Comparison of ENCODE assay signal across 8 cellular contexts in genomic region chr7:148941598-148942280, GRCh38. TPM values are rescaled to one million over a fixed set of nuclear protein-coding genes. Genes with fewer than 3 reads are reported as not detected.
A peak's percentile ranks its signal among the peaks of the same experiment; 100 is the strongest.
DNase-seq lines count a peak whose midpoint lies in the region; ATAC-seq, FAIRE-seq and TF ChIP-seq lines count a peak whose summit lies in the region.

No MANE protein-coding gene starts in this region.

- DNase-seq in CMK (ENCODE audit: low read depth), result peak; percentile 64
- DNase-seq in LoVo (ENCODE audit: low spot score), result peak; percentile 90
- DNase-seq in RWPE1 (ENCODE audit: low spot score), result peak; percentile 53
- peak; percentile 54 for DNase-seq in activated effector memory CD4-positive, alpha-beta T cell treated with Interleukin-2 at 50 U/mL for 16 hours
- peak; percentile 76 for DNase-seq in glutamatergic neuron
- DNase-seq in pancreas, result peak in 5 of 6 donors; percentile 47 to 67 (median 59)
- peak in 1 of 2 donors; percentile 76 for DNase-seq in upper lobe of left lung

- no peak for TF ChIP-seq POLR2A in upper lobe of left lung (IDR thresholded peaks at IDR 0.05)

- H3K4me1 Mint-ChIP-seq in glutamatergic neuron (ENCODE audit: low read depth, unreplicated experiment), result peaks cover 4% of the 10 kb centered on the region

- H3K36me3 ChIP-seq in pancreas (no peaks in the 10 kb centered on the region), upper lobe of left lung (no peaks in the 10 kb centered on the region)

- peaks cover 4 to 8% (median 5%) of the 10 kb centered on the region in 3 donors for H3K4me1 ChIP-seq in pancreas
- peaks cover 7 to 14% (median 12%) of the 10 kb centered on the region in 4 donors for H3K4me1 ChIP-seq in upper lobe of left lung

- peak; percentile 51 for TF ChIP-seq CTCF in RWPE1 (conservative IDR thresholded peaks at IDR 0.05; ENCODE audit: low read depth)
- TF ChIP-seq CTCF in glutamatergic neuron (IDR thresholded peaks at IDR 0.05; ENCODE audit: partially characterized antibody, unreplicated experiment), result peak; percentile 61
- no peak for TF ChIP-seq CTCF in pancreas (IDR thresholded peaks at IDR 0.05)
- peak; percentile 12 to 51 (median 40) for TF ChIP-seq CTCF in upper lobe of left lung (IDR thresholded peaks at IDR 0.05)

- H3K4me3 Mint-ChIP-seq in glutamatergic neuron (ENCODE audit: unreplicated experiment), result peak overlapping the region; percentile 88

- H3K27ac ChIP-seq in RWPE1 (peak overlapping the region; percentile 72), pancreas (peak overlapping the region in 3 of 4 donors; percentile 83 to 93 (median 89)), upper lobe of left lung (peak overlapping the region; percentile 85 to 92 (median 90))

- H3K9me3 ChIP-seq in pancreas (no peaks in the 10 kb centered on the region), upper lobe of left lung (no peaks in the 10 kb centered on the region)

- 5 to 9% methylated on average over 17 of the region's 17 CpGs for WGBS in pancreas, 2 donors
- WGBS in upper lobe of left lung, 2 donors, result 9 to 10% methylated on average over 17 of the region's 17 CpGs

- POLR2A ChIA-PET in RWPE1 (lab: Yijun Ruan, JAX; ENCODE audit: low non-redundant PET), result no interaction called here

- ATAC-seq in GM21619 (IDR thresholded peaks at IDR 0.05; ENCODE audit: unreplicated experiment) (peak; percentile 45), pancreas (peak; percentile 51 to 79 (median 70)), upper lobe of left lung (ENCODE audit: low FRiP score in 2 of 2) (peak; percentile 76 to 85)

- no peaks in the 10 kb centered on the region for H3K27me3 ChIP-seq in pancreas
- H3K27me3 ChIP-seq in upper lobe of left lung, result no peaks in the 10 kb centered on the region

- no peak overlapping the region for H3K27ac Mint-ChIP-seq in glutamatergic neuron (ENCODE audit: unreplicated experiment)

- peaks cover 6% of the 10 kb centered on the region for H3K9me3 Mint-ChIP-seq in glutamatergic neuron (ENCODE audit: unreplicated experiment)

- CTCF ChIA-PET in RWPE1 (lab: Yijun Ruan, JAX), result interaction anchor here (0.6 to 1.1 kb wide), 6 partner anchors 21 to 437 kb away, joined by 3 to 5 read pairs (median 4); no protein-coding TSS in a partner anchor

- peaks cover 4% of the 10 kb centered on the region for H3K27me3 Mint-ChIP-seq in glutamatergic neuron (ENCODE audit: unreplicated experiment)

- no peak for TF ChIP-seq EP300 in upper lobe of left lung (IDR thresholded peaks at IDR 0.05)

- peak; percentile 54 for FAIRE-seq in pancreas (lab: Jason Lieb, UNC)

- H3K4me3 ChIP-seq in pancreas (peak overlapping the region in 3 of 4 donors; percentile 70 to 81 (median 80)), upper lobe of left lung (peak overlapping the region in 3 of 4 donors; percentile 80 to 88 (median 87))

- intact Hi-C loops in pancreas (cut with DNase I), result no loop called here

- no peaks in the 10 kb centered on the region for H3K36me3 Mint-ChIP-seq in glutamatergic neuron (ENCODE audit: unreplicated experiment)

RNA-seq across cellular contexts. Expression of gene EZH2, which starts 57.6 kb away (rescaled TPM):
- total RNA-seq in glutamatergic neuron (ENCODE audit: unreplicated experiment), result 314 TPM
- total RNA-seq in pancreas, result 1 to 10 TPM; 2.4 to 3.6 (median 3.2) TPM
- 1 to 10 TPM; 3.0 to 4.3 TPM for polyA plus RNA-seq in pancreas
- total RNA-seq in upper lobe of left lung, result 1 to 10 TPM in 5 of 6 donors, under 1 TPM in 1; 0.89 to 4.6 (median 3.1) TPM

Comparison
In these comparisons a context has a peak if more than half of its experiments do, and no peak if none do; other contexts are left out.
1. CTCF ChIP-seq: peak in RWPE1 (single experiment), glutamatergic neuron (single experiment) and upper lobe of left lung (6 of 6); none in pancreas (0 of 4).
2. RNA of gene EZH2, which starts 57.6 kb away (total RNA-seq): 314 TPM in glutamatergic neuron (single experiment); 0.89 to 4.6 TPM in upper lobe of left lung and 2.4 to 3.6 TPM in pancreas; every median in the first group is over 10 times any median in the second.
3. Peak in every context shown above with its lines, with median percentiles within 50 percentile points of each other: ATAC-seq and H3K27ac ChIP-seq.